In genomic region chr16:79982862-79983261, GRCh38 we compare ENCODE assay signal across 36 cellular contexts.
"Had no signal": no experiment of that assay in that cellular context is flagged by ENCODE, and none has a peak within 500 bp of the region (broad histone marks: within the 10 kb centered on the region; RNA-seq: fewer than 3 reads in every experiment).

No MANE protein-coding gene starts in this region.

- H3K4me3 Mint-ChIP-seq: activated naive CD4-positive, alpha-beta T cell treated with anti-CD3 and anti-CD28 coated beads for 36 hours; activated naive CD4-positive, alpha-beta T cell treated with anti-CD3 and anti-CD28 coated beads, Interleukin-2, amount 10 ng/mL, durations not matched to agents 7 days and 5 days; activated naive CD4-positive, alpha-beta T cell treated with anti-CD3 and anti-CD28 coated beads, Interleukin-2, amount 50 U/mL, for 24 hours; activated naive CD8-positive, alpha-beta T cell; activated naive CD8-positive, alpha-beta T cell treated with anti-CD3 and anti-CD28 coated beads for 36 hours; activated naive CD8-positive, alpha-beta T cell treated with anti-CD3 and anti-CD28 coated beads, Interleukin-2, amount 10 ng/mL, durations not matched to agents 7 days and 5 days; activated naive CD8-positive, alpha-beta T cell treated with anti-CD3 and anti-CD28 coated beads, Interleukin-2, amount 50 U/mL, for 24 hours; activated T-cell treated with anti-CD3 and anti-CD28 coated beads, Interleukin-2, amount 50 U/mL, for 24 hours; activated T-cell treated with anti-CD3 and anti-CD28 coated beads, Interleukin-2, amount 50 U/mL, for 4 hours; activated T-cell treated with anti-CD3 and anti-CD28 coated beads, Interleukin-2, amount 50 U/mL, for 72 hours; activated T-helper 1 cell treated with anti-CD3 and anti-CD28 coated beads, Interleukin-12 subunit alpha, Interleukin-12 subunit beta, Interleukin-2, Interleukin-4 antibody, amounts not matched to agents 30 ng/mL and 10 ng/mL and 1 ng/mL, durations not matched to agents 14 hours and 24 hours and 36 hours; activated T-helper 17 cell treated with anti-CD3 and anti-CD28 coated beads, Interleukin-2, amount 50 U/mL, for 72 hours; brain; central memory CD8-positive, alpha-beta T cell had no signal

- H3K36me3 Mint-ChIP-seq: activated naive CD4-positive, alpha-beta T cell treated with anti-CD3 and anti-CD28 coated beads, Interleukin-2, amount 10 ng/mL, durations not matched to agents 7 days and 5 days; activated naive CD4-positive, alpha-beta T cell treated with anti-CD3 and anti-CD28 coated beads, Interleukin-2, amount 50 U/mL, for 24 hours; activated naive CD4-positive, alpha-beta T cell treated with anti-CD3 and anti-CD28 coated beads, Interleukin-2, amount 50 U/mL, for 72 hours; activated naive CD8-positive, alpha-beta T cell; activated naive CD8-positive, alpha-beta T cell treated with anti-CD3 and anti-CD28 coated beads for 36 hours; activated naive CD8-positive, alpha-beta T cell treated with anti-CD3 and anti-CD28 coated beads, Interleukin-2, amount 10 ng/mL, durations not matched to agents 7 days and 5 days; brain had no signal

- H3K4me1 ChIP-seq: ascending aorta, body of pancreas, breast epithelium had no signal

- H3K4me3 ChIP-seq: adrenal gland, ascending aorta, body of pancreas, breast epithelium, cardiac muscle cell had no signal

- FAIRE-seq: astrocyte, bronchial epithelial cell had no signal

- H3K27me3 Mint-ChIP-seq: activated naive CD8-positive, alpha-beta T cell; activated naive CD8-positive, alpha-beta T cell treated with anti-CD3 and anti-CD28 coated beads for 36 hours; activated naive CD8-positive, alpha-beta T cell treated with anti-CD3 and anti-CD28 coated beads, Interleukin-2, amount 10 ng/mL, durations not matched to agents 7 days and 5 days had no signal

- H3K27me3 ChIP-seq: adrenal gland, ascending aorta, body of pancreas, brain microvascular endothelial cell, breast epithelium had no signal

- H3K27ac ChIP-seq: adrenal gland, ascending aorta, body of pancreas, brain microvascular endothelial cell, breast epithelium, cardiac muscle cell had no signal

- H3K9me3 Mint-ChIP-seq: activated naive CD4-positive, alpha-beta T cell treated with anti-CD3 and anti-CD28 coated beads for 36 hours; activated naive CD4-positive, alpha-beta T cell treated with anti-CD3 and anti-CD28 coated beads, Interleukin-2, amount 10 ng/mL, durations not matched to agents 7 days and 5 days; activated naive CD4-positive, alpha-beta T cell treated with anti-CD3 and anti-CD28 coated beads, Interleukin-2, amount 50 U/mL, for 24 hours; activated naive CD4-positive, alpha-beta T cell treated with anti-CD3 and anti-CD28 coated beads, Interleukin-2, amount 50 U/mL, for 72 hours; activated naive CD8-positive, alpha-beta T cell treated with anti-CD3 and anti-CD28 coated beads for 36 hours; activated naive CD8-positive, alpha-beta T cell treated with anti-CD3 and anti-CD28 coated beads, Interleukin-2, amount 10 ng/mL, durations not matched to agents 7 days and 5 days; activated naive CD8-positive, alpha-beta T cell treated with anti-CD3 and anti-CD28 coated beads, Interleukin-2, amount 50 U/mL, for 24 hours; activated T-cell treated with anti-CD3 and anti-CD28 coated beads, Interleukin-2, amount 50 U/mL, for 24 hours; activated T-cell treated with anti-CD3 and anti-CD28 coated beads, Interleukin-2, amount 50 U/mL, for 4 hours; activated T-cell treated with anti-CD3 and anti-CD28 coated beads, Interleukin-2, amount 50 U/mL, for 72 hours; activated T-helper 1 cell treated with anti-CD3 and anti-CD28 coated beads, Interleukin-12 subunit alpha, Interleukin-12 subunit beta, Interleukin-2, Interleukin-4 antibody, amounts not matched to agents 30 ng/mL and 10 ng/mL and 1 ng/mL, durations not matched to agents 14 hours and 24 hours and 36 hours; activated T-helper 17 cell treated with anti-CD3 and anti-CD28 coated beads, Interleukin-2, amount 50 U/mL, for 72 hours; activated T-helper 2 cell treated with anti-CD3 and anti-CD28 coated beads, Interferon-gamma antibody, Interleukin-2, Interleukin-4, amounts not matched to agents 10 μg/mL and 5 μg/mL and 100 μg/mL, durations not matched to agents 14 hours and 24 hours and 36 hours; brain; central memory CD8-positive, alpha-beta T cell had no signal

- H3K4me1 Mint-ChIP-seq: activated naive CD4-positive, alpha-beta T cell treated with anti-CD3 and anti-CD28 coated beads, Interleukin-2, amount 10 ng/mL, durations not matched to agents 7 days and 5 days; activated naive CD4-positive, alpha-beta T cell treated with anti-CD3 and anti-CD28 coated beads, Interleukin-2, amount 50 U/mL, for 24 hours; activated naive CD8-positive, alpha-beta T cell treated with anti-CD3 and anti-CD28 coated beads for 36 hours; activated naive CD8-positive, alpha-beta T cell treated with anti-CD3 and anti-CD28 coated beads, Interleukin-2, amount 10 ng/mL, durations not matched to agents 7 days and 5 days; activated naive CD8-positive, alpha-beta T cell treated with anti-CD3 and anti-CD28 coated beads, Interleukin-2, amount 50 U/mL, for 24 hours; activated T-helper 17 cell treated with anti-CD3 and anti-CD28 coated beads, Interleukin-2, amount 50 U/mL, for 72 hours; central memory CD8-positive, alpha-beta T cell had no signal

- ATAC-seq: activated naive CD4-positive, alpha-beta T cell treated with anti-CD3 and anti-CD28 coated beads, Interleukin-2, amount 50 U/mL, for 72 hours; activated naive CD8-positive, alpha-beta T cell treated with anti-CD3 and anti-CD28 coated beads, Interleukin-2, amount 50 U/mL, for 24 hours; activated T-cell treated with anti-CD3 and anti-CD28 coated beads, Interleukin-2, amount 50 U/mL, for 4 hours; activated T-cell treated with anti-CD3 and anti-CD28 coated beads, Interleukin-2, amount 50 U/mL, for 72 hours; activated T-helper 17 cell treated with anti-CD3 and anti-CD28 coated beads, Interleukin-2, amount 50 U/mL, for 72 hours; body of pancreas had no signal

- H3K9me3 ChIP-seq: adrenal gland, ascending aorta, body of pancreas, breast epithelium had no signal

- H3K27ac Mint-ChIP-seq: activated naive CD4-positive, alpha-beta T cell treated with anti-CD3 and anti-CD28 coated beads for 36 hours; activated naive CD4-positive, alpha-beta T cell treated with anti-CD3 and anti-CD28 coated beads, Interleukin-2, amount 10 ng/mL, durations not matched to agents 7 days and 5 days; activated naive CD4-positive, alpha-beta T cell treated with anti-CD3 and anti-CD28 coated beads, Interleukin-2, amount 50 U/mL, for 24 hours; activated naive CD4-positive, alpha-beta T cell treated with anti-CD3 and anti-CD28 coated beads, Interleukin-2, amount 50 U/mL, for 72 hours; activated naive CD8-positive, alpha-beta T cell; activated naive CD8-positive, alpha-beta T cell treated with anti-CD3 and anti-CD28 coated beads for 36 hours; activated naive CD8-positive, alpha-beta T cell treated with anti-CD3 and anti-CD28 coated beads, Interleukin-2, amount 10 ng/mL, durations not matched to agents 7 days and 5 days; activated naive CD8-positive, alpha-beta T cell treated with anti-CD3 and anti-CD28 coated beads, Interleukin-2, amount 50 U/mL, for 24 hours; activated T-cell treated with anti-CD3 and anti-CD28 coated beads, Interleukin-2, amount 50 U/mL, for 24 hours; activated T-cell treated with anti-CD3 and anti-CD28 coated beads, Interleukin-2, amount 50 U/mL, for 72 hours; activated T-helper 1 cell treated with anti-CD3 and anti-CD28 coated beads, Interleukin-12 subunit alpha, Interleukin-12 subunit beta, Interleukin-2, Interleukin-4 antibody, amounts not matched to agents 30 ng/mL and 10 ng/mL and 1 ng/mL, durations not matched to agents 14 hours and 24 hours and 36 hours; activated T-helper 17 cell treated with anti-CD3 and anti-CD28 coated beads, Interleukin-2, amount 50 U/mL, for 72 hours; activated T-helper 2 cell treated with anti-CD3 and anti-CD28 coated beads, Interferon-gamma antibody, Interleukin-2, Interleukin-4, amounts not matched to agents 10 μg/mL and 5 μg/mL and 100 μg/mL, durations not matched to agents 14 hours and 24 hours and 36 hours; brain had no signal

- H3K36me3 ChIP-seq: adrenal gland, ascending aorta, brain microvascular endothelial cell, breast epithelium, cardiac muscle cell had no signal

- DNase-seq: activated effector memory CD4-positive, alpha-beta T cell treated with anti-CD3 and anti-CD28 coated beads, Interleukin-2, amount 50 U/mL, for 16 hours; activated effector memory CD4-positive, alpha-beta T cell treated with Interleukin-2 at 50 U/mL for 16 hours; activated gamma-delta T cell; activated gamma-delta T cell treated with Interleukin-2 at 50 U/mL for 16 hours; activated naive CD4-positive, alpha-beta T cell; activated naive CD4-positive, alpha-beta T cell treated with anti-CD3 and anti-CD28 coated beads for 36 hours; activated naive CD4-positive, alpha-beta T cell treated with anti-CD3 and anti-CD28 coated beads, Interleukin-2, amount 10 ng/mL, durations not matched to agents 7 days and 5 days; activated naive CD4-positive, alpha-beta T cell treated with anti-CD3 and anti-CD28 coated beads, Interleukin-2, amount 50 U/mL, for 16 hours; activated naive CD4-positive, alpha-beta T cell treated with Interleukin-2 at 50 U/mL for 16 hours; activated naive CD8-positive, alpha-beta T cell treated with anti-CD3 and anti-CD28 coated beads for 36 hours; activated naive CD8-positive, alpha-beta T cell treated with anti-CD3 and anti-CD28 coated beads, Interleukin-2, amount 10 ng/mL, durations not matched to agents 7 days and 5 days; activated naive CD8-positive, alpha-beta T cell treated with anti-CD3 and anti-CD28 coated beads, Interleukin-2, amount 50 U/mL, for 24 hours; activated T-cell treated with anti-CD3 and anti-CD28 coated beads, Interleukin-2, amount 50 U/mL, for 1 hour; activated T-cell treated with anti-CD3 and anti-CD28 coated beads, Interleukin-2, amount 50 U/mL, for 24 hours; activated T-cell treated with anti-CD3 and anti-CD28 coated beads, Interleukin-2, amount 50 U/mL, for 4 hours; activated T-cell treated with anti-CD3 and anti-CD28 coated beads, Interleukin-2, amount 50 U/mL, for 48 hours; activated T-cell treated with anti-CD3 and anti-CD28 coated beads, Interleukin-2, amount 50 U/mL, for 72 hours; adrenal gland; amniotic stem cell; aorta; body of pancreas; brain microvascular endothelial cell; central memory CD4-positive, alpha-beta T cell had no signal
